ENCODE assay signal across 29 cellular contexts in genomic region chr12:19263666-19264065, GRCh38.
DNase-seq lines count a peak whose midpoint lies in the region; ATAC-seq and TF ChIP-seq lines count a peak whose summit lies in the region.
"Had no signal": no experiment of that assay in that cellular context is flagged by ENCODE, and none has a peak within 500 bp of the region (broad histone marks: within the 10 kb centered on the region; RNA-seq: fewer than 3 reads in every experiment).

No MANE protein-coding gene starts in this region.

- no peaks in the 10 kb centered on the region for H4K20me1 ChIP-seq in osteoblast (ENCODE audit: insufficient read depth, low read length)

- no peak for ATAC-seq in HG03521 (IDR thresholded peaks at IDR 0.05; ENCODE audit: unreplicated experiment)
- ATAC-seq in GM21528 (IDR thresholded peaks at IDR 0.05; ENCODE audit: low FRiP score, unreplicated experiment): no peak
- ATAC-seq in GM18907 (IDR thresholded peaks at IDR 0.05; ENCODE audit: unreplicated experiment): no peak
- ATAC-seq: left cardiac atrium had no signal

- DNase-seq in astrocyte of the hippocampus (ENCODE audit: low read depth, low spot score) (peak; percentile 58), iPS DF 19.7 (ENCODE audit: low read depth, low spot score) (peak; percentile 45), osteoblast (ENCODE audit: insufficient read length, low spot score, missing footprints) (peak; percentile 35)
- DNase-seq: activated CD4-positive, alpha-beta T cell treated with anti-CD3 and anti-CD28 coated beads for 48 hours; activated T-cell treated with anti-CD3 and anti-CD28 coated beads for 4 hours; amniotic stem cell; BE2C; CD8-positive, alpha-beta memory T cell; foreskin fibroblast; immature natural killer cell; Kasumi-1; left cardiac atrium; NCI-H1436; NCI-H2107; NCI-H446; NCI-H774; T1000; testis had no signal

- H3K4me3 ChIP-seq in HUES6 (ENCODE audit: low read depth, low read length) (no peak overlapping the region), osteoblast (ENCODE audit: insufficient read depth, low read length) (no peak overlapping the region)
- H3K4me3 ChIP-seq: coronary artery, esophagus muscularis mucosa, HAP-1, lung, smooth muscle cell, testis had no signal

- H3K4me1 ChIP-seq in HUES6 (ENCODE audit: control insufficient read depth, insufficient read depth, low read length) (peaks cover 11% of the 10 kb centered on the region; the same call in 1 of the 2 replicates), osteoblast (ENCODE audit: insufficient read depth, low read length) (no peaks in the 10 kb centered on the region)
- H3K4me1 ChIP-seq: BE2C, HAP-1, parathyroid adenoma, testis had no signal

- H3K79me2 ChIP-seq in osteoblast (ENCODE audit: insufficient read depth, low read length): no peaks in the 10 kb centered on the region
- H3K79me2 ChIP-seq: parathyroid adenoma had no signal

- H2AFZ ChIP-seq in osteoblast (ENCODE audit: low read length): no peak overlapping the region
- H2AFZ ChIP-seq: parathyroid adenoma had no signal

- H3K27ac ChIP-seq in HUES6 (ENCODE audit: low read depth, low read length) (peak overlapping the region; percentile 27; the same call in 1 of the 2 replicates), osteoblast (ENCODE audit: low read depth, low read length) (no peak overlapping the region)
- H3K27ac ChIP-seq: coronary artery, esophagus muscularis mucosa, parathyroid adenoma, testis, VCaP had no signal

- no peak overlapping the region for H3K4me2 ChIP-seq in osteoblast (ENCODE audit: insufficient read depth, low read length)
- H3K4me2 ChIP-seq: smooth muscle cell had no signal

- H3K27me3 ChIP-seq in HUES6 (ENCODE audit: control insufficient read depth, insufficient read depth, low read length): no peaks in the 10 kb centered on the region
- no peaks in the 10 kb centered on the region for H3K27me3 ChIP-seq in osteoblast (ENCODE audit: insufficient read depth, low read length)
- H3K27me3 ChIP-seq: BE2C, esophagus muscularis mucosa, testis had no signal

- no peak for TF ChIP-seq CTCF in osteoblast (IDR thresholded peaks at IDR 0.05; ENCODE audit: extremely low read depth, low read depth, low read length)

- H3K36me3 ChIP-seq in HUES6 (ENCODE audit: control insufficient read depth, insufficient read depth, low read length): peaks cover 38% of the 10 kb centered on the region
- H3K36me3 ChIP-seq in osteoblast (ENCODE audit: insufficient read depth, low read length): peaks cover 11% of the 10 kb centered on the region
- H3K36me3 ChIP-seq: BE2C had no signal

- H3K9me3 ChIP-seq in HUES6 (ENCODE audit: control insufficient read depth, insufficient read depth, low read depth, low read length) (no peaks in the 10 kb centered on the region), osteoblast (ENCODE audit: low read depth, low read length) (no peaks in the 10 kb centered on the region)
- H3K9me3 ChIP-seq: BE2C, esophagus muscularis mucosa, HAP-1, testis had no signal

- no peak overlapping the region for H3K9ac ChIP-seq in HUES6 (ENCODE audit: low read length)
- H3K9ac ChIP-seq: parathyroid adenoma had no signal
